Comparison of ENCODE assay signal across 1 cellular context in the genomic region with DNA sequence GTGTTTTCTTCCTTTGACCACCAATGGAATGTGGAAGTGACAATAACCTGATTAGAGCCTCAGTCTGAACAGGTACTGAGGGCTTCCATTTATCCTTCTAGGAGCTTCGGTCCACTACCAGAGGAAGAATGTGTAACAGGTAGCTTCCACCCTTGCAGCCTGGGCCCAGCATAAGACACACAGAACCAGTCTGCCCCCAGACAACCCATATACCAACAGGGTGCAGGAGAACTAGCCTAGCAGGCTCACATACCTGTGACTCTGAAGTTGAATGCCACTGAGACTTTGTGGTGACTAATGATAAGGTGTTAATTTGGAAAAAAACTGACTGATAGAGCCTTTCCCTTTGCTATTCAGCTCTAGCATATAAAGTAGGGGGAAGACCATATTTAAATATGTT.
TF ChIP-seq lines count a peak whose summit lies in the region.

No MANE protein-coding gene starts in this region.

TF ChIP-seq in WTC11, 78 proteins besides CTCF, POLR2A, EP300 and RAD21 (continued from another document):
- TF ChIP-seq, protein P1, sequence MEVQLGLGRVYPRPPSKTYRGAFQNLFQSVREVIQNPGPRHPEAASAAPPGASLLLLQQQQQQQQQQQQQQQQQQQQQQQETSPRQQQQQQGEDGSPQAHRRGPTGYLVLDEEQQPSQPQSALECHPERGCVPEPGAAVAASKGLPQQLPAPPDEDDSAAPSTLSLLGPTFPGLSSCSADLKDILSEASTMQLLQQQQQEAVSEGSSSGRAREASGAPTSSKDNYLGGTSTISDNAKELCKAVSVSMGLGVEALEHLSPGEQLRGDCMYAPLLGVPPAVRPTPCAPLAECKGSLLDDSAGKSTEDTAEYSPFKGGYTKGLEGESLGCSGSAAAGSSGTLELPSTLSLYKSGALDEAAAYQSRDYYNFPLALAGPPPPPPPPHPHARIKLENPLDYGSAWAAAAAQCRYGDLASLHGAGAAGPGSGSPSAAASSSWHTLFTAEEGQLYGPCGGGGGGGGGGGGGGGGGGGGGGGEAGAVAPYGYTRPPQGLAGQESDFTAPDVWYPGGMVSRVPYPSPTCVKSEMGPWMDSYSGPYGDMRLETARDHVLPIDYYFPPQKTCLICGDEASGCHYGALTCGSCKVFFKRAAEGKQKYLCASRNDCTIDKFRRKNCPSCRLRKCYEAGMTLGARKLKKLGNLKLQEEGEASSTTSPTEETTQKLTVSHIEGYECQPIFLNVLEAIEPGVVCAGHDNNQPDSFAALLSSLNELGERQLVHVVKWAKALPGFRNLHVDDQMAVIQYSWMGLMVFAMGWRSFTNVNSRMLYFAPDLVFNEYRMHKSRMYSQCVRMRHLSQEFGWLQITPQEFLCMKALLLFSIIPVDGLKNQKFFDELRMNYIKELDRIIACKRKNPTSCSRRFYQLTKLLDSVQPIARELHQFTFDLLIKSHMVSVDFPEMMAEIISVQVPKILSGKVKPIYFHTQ (CRISPR knock-in tag; IDR thresholded peaks at IDR 0.05), result no peak
- no peak for TF ChIP-seq CBFB (CRISPR knock-in tag; IDR thresholded peaks at IDR 0.05; ENCODE audit: low read depth)
- TF ChIP-seq GTF2I (CRISPR knock-in tag; conservative IDR thresholded peaks at IDR 0.05), result no peak
- no peak for TF ChIP-seq GRHL2 (CRISPR knock-in tag; IDR thresholded peaks at IDR 0.05; ENCODE audit: insufficient replicate concordance, severe bottlenecking)
- TF ChIP-seq ETV6 (CRISPR knock-in tag; IDR thresholded peaks at IDR 0.05), result no peak
- no peak for TF ChIP-seq ZNF219 (CRISPR knock-in tag; IDR thresholded peaks at IDR 0.05; ENCODE audit: borderline replicate concordance)
- no peak for TF ChIP-seq ELF4 (CRISPR knock-in tag; IDR thresholded peaks at IDR 0.05; ENCODE audit: low read depth)
- TF ChIP-seq, protein P2, sequence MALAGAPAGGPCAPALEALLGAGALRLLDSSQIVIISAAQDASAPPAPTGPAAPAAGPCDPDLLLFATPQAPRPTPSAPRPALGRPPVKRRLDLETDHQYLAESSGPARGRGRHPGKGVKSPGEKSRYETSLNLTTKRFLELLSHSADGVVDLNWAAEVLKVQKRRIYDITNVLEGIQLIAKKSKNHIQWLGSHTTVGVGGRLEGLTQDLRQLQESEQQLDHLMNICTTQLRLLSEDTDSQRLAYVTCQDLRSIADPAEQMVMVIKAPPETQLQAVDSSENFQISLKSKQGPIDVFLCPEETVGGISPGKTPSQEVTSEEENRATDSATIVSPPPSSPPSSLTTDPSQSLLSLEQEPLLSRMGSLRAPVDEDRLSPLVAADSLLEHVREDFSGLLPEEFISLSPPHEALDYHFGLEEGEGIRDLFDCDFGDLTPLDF (CRISPR knock-in tag; IDR thresholded peaks at IDR 0.05), result no peak
- TF ChIP-seq, protein P3, sequence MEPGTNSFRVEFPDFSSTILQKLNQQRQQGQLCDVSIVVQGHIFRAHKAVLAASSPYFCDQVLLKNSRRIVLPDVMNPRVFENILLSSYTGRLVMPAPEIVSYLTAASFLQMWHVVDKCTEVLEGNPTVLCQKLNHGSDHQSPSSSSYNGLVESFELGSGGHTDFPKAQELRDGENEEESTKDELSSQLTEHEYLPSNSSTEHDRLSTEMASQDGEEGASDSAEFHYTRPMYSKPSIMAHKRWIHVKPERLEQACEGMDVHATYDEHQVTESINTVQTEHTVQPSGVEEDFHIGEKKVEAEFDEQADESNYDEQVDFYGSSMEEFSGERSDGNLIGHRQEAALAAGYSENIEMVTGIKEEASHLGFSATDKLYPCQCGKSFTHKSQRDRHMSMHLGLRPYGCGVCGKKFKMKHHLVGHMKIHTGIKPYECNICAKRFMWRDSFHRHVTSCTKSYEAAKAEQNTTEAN (CRISPR knock-in tag; IDR thresholded peaks at IDR 0.05), result no peak
- no peak for TF ChIP-seq SOX15 (CRISPR knock-in tag; IDR thresholded peaks at IDR 0.05)
